ENCODE assay signal across 8 cellular contexts in the genomic region with DNA sequence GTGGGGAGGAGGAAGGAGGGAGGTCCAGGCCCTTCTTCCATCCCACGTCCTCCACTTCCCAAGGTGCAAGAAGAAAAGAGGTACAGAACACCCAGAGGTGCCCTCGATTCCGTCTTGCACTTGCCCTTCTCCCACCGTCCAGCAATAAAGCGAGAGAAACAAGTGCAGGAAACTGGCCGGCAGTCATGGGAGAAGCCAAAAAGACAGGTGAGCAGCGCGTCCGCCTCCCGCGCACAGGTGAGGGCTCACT. TPM values are rescaled to one million over a fixed set of nuclear protein-coding genes. Genes with fewer than 3 reads are reported as not detected.
A peak's percentile ranks its signal among the peaks of the same experiment; 100 is the strongest.
DNase-seq lines count a peak whose midpoint lies in the region; ATAC-seq and TF ChIP-seq lines count a peak whose summit lies in the region.

No MANE protein-coding gene starts in this region.

- H3K4me3 ChIP-seq in hepatocyte (peak overlapping the region; percentile 60), stomach (peak overlapping the region; percentile 71 to 91 (median 82))

- TF ChIP-seq POLR2A in stomach (IDR thresholded peaks at IDR 0.05): no peak

- TF ChIP-seq CTCF in hepatocyte (IDR thresholded peaks at IDR 0.05; ENCODE audit: poor library complexity) (no peak), stomach (IDR thresholded peaks at IDR 0.05) (no peak)

- WGBS in hepatocyte (ENCODE audit: low lambda C conversion rate, missing lambda C conversion rate): 0% methylated on average over 11 of the region's 11 CpGs
- WGBS in stomach, 5 donors: 0 to 1% (median 1%) methylated on average over 11 of the region's 11 CpGs

- H3K79me2 ChIP-seq in hepatocyte: peaks cover 19% of the 10 kb centered on the region

- POLR2A ChIA-PET in activated CD4-positive, alpha-beta T cell treated with anti-CD3 and anti-CD28 coated beads, Interleukin-2, amount 10 ng/mL, durations not matched to agents 7 days and 5 days (lab: Charles Lee): interaction anchor here (1.0 to 1.2 kb wide), 3 partner anchors 12 to 54 kb away, joined by 3 to 8 read pairs (median 5); partner anchors contain the start of genes CUEDC2 and NFKB2

- H3K4me1 ChIP-seq in hepatocyte (ENCODE audit: insufficient read depth) (peaks cover 23% of the 10 kb centered on the region), stomach (peaks cover 0 to 47% (median 29%) of the 10 kb centered on the region in 4 donors)

- H3K36me3 ChIP-seq in hepatocyte (replicated peaks; ENCODE audit: insufficient read depth, low read depth): no peaks in the 10 kb centered on the region
- no peaks in the 10 kb centered on the region for H3K36me3 ChIP-seq in stomach

- TF ChIP-seq EP300 in stomach (IDR thresholded peaks at IDR 0.05): no peak

- ATAC-seq in T-helper 17 cell: no peak

- no peaks in the 10 kb centered on the region for H3K9me3 Mint-ChIP-seq in activated CD4-positive, alpha-beta T cell treated with anti-CD3 and anti-CD28 coated beads, Interleukin-2, amount 10 ng/mL, durations not matched to agents 7 days and 5 days

- no peak for DNase-seq in activated CD4-positive, alpha-beta T cell treated with anti-CD3 and anti-CD28 coated beads, Interleukin-2, amount 10 ng/mL, durations not matched to agents 7 days and 5 days
- DNase-seq in activated CD4-positive, alpha-beta T cell treated with anti-CD3 and anti-CD28 coated beads for 48 hours: no peak
- DNase-seq in T-helper 17 cell (no peak), hepatocyte (ENCODE audit: low spot score) (no peak), stomach (no peak), OCI-M1 (lab: John Stamatoyannopoulos, UW) (no peak), ureter (ENCODE audit: low spot score) (no peak), NCI-H2196 treated with DMSO at 0.1 percent for 48 hours (lab: John Stamatoyannopoulos, UW; ENCODE audit: unreplicated experiment) (no peak)

- H2AFZ ChIP-seq in hepatocyte: peak overlapping the region; percentile 96

- H3K27me3 Mint-ChIP-seq in activated CD4-positive, alpha-beta T cell treated with anti-CD3 and anti-CD28 coated beads, Interleukin-2, amount 10 ng/mL, durations not matched to agents 7 days and 5 days: no peaks in the 10 kb centered on the region
- no peaks in the 10 kb centered on the region for H3K27me3 Mint-ChIP-seq in T-helper 17 cell

- intact Hi-C loops in stomach (cut with DNase I; ENCODE audit: low total_unique reads): no loop called here

- H3K4me2 ChIP-seq in hepatocyte: peak overlapping the region; percentile 98

- peaks cover 42% of the 10 kb centered on the region for H3K4me1 Mint-ChIP-seq in activated CD4-positive, alpha-beta T cell treated with anti-CD3 and anti-CD28 coated beads, Interleukin-2, amount 10 ng/mL, durations not matched to agents 7 days and 5 days
- peaks cover 15% of the 10 kb centered on the region for H3K4me1 Mint-ChIP-seq in T-helper 17 cell

- peak overlapping the region; percentile 94 for H3K27ac Mint-ChIP-seq in activated CD4-positive, alpha-beta T cell treated with anti-CD3 and anti-CD28 coated beads, Interleukin-2, amount 10 ng/mL, durations not matched to agents 7 days and 5 days
- peak overlapping the region; percentile 87 for H3K27ac Mint-ChIP-seq in T-helper 17 cell

- peaks cover 15% of the 10 kb centered on the region for H3K36me3 Mint-ChIP-seq in activated CD4-positive, alpha-beta T cell treated with anti-CD3 and anti-CD28 coated beads, Interleukin-2, amount 10 ng/mL, durations not matched to agents 7 days and 5 days (ENCODE audit: low read depth)
- peaks cover 2% of the 10 kb centered on the region for H3K36me3 Mint-ChIP-seq in T-helper 17 cell (ENCODE audit: low read depth)

- H3K27ac ChIP-seq in hepatocyte (peak overlapping the region; percentile 96), stomach (peak overlapping the region; percentile 82 to 94 (median 92))

- CTCF ChIA-PET in activated CD4-positive, alpha-beta T cell treated with anti-CD3 and anti-CD28 coated beads, Interleukin-2, amount 10 ng/mL, durations not matched to agents 7 days and 5 days (lab: Charles Lee): interaction anchor here (0.7 to 4.8 kb wide), 12 partner anchors 8 to 223 kb away, joined by 3 to 37 read pairs (median 5); partner anchors contain the start of genes ACTR1A and SUFU

- H3K4me3 Mint-ChIP-seq in activated CD4-positive, alpha-beta T cell treated with anti-CD3 and anti-CD28 coated beads, Interleukin-2, amount 10 ng/mL, durations not matched to agents 7 days and 5 days: peak overlapping the region; percentile 86
- peak overlapping the region; percentile 94 for H3K4me3 Mint-ChIP-seq in T-helper 17 cell

- no peaks in the 10 kb centered on the region for H4K20me1 ChIP-seq in hepatocyte (ENCODE audit: insufficient read depth, poor library complexity, severe bottlenecking)

- H3K9me3 ChIP-seq in T-helper 17 cell (ENCODE audit: control insufficient read depth, low read length, poor library complexity, severe bottlenecking) (no peaks in the 10 kb centered on the region), hepatocyte (ENCODE audit: low read depth) (no peaks in the 10 kb centered on the region), stomach (no peaks in the 10 kb centered on the region)

- H3K9me2 ChIP-seq in hepatocyte (replicated peaks; ENCODE audit: insufficient read depth): no peaks in the 10 kb centered on the region

- H3K27me3 ChIP-seq in hepatocyte (no peaks in the 10 kb centered on the region), stomach (no peaks in the 10 kb centered on the region)

RNA-seq across cellular contexts. Expression of gene C10orf95, which starts 1.3 kb away (rescaled TPM):
- under 1 TPM in 1 of 2 experiments, not detected in 1; 0.17 TPM for total RNA-seq in activated CD4-positive, alpha-beta T cell treated with anti-CD3 and anti-CD28 coated beads, Interleukin-2, amount 10 ng/mL, durations not matched to agents 7 days and 5 days
- total RNA-seq in T-helper 17 cell: under 1 TPM in 1 of 2 donors, not detected in 1; 0.50 TPM
- total RNA-seq in hepatocyte: 5.6 and 7.7 TPM in 2 replicates
- polyA plus RNA-seq in hepatocyte: 5.2 and 8.3 TPM in 2 replicates
- total RNA-seq in stomach: 1 to 10 TPM in 1 of 5 donors, not detected in 4; 8.0 TPM
- under 1 TPM; 0.46 to 0.62 (median 0.53) TPM for polyA plus RNA-seq in stomach
- 1.5 TPM for total RNA-seq in ureter

RNA-seq across cellular contexts. Expression of gene CUEDC2, which starts 17.7 kb away (rescaled TPM):
- total RNA-seq in activated CD4-positive, alpha-beta T cell treated with anti-CD3 and anti-CD28 coated beads, Interleukin-2, amount 10 ng/mL, durations not matched to agents 7 days and 5 days: 10 to 100 TPM; 63.6 to 68.9 TPM
- total RNA-seq in T-helper 17 cell (10 to 100 TPM; 27.4 to 30.7 TPM), hepatocyte (37.9 and 45.4 TPM in 2 replicates), stomach (100 to 1,000 TPM in 1 of 5 donors, 10 to 100 TPM in 4; 15.9 to 145 (median 31.8) TPM), ureter (51.9 TPM)
- polyA plus RNA-seq in hepatocyte (77.9 and 79.9 TPM in 2 replicates), stomach (10 to 100 TPM; 48.6 to 59.2 (median 49.2) TPM)

RNA-seq across cellular contexts. Expression of gene FBXL15, which starts 29.4 kb away (rescaled TPM):
- total RNA-seq in activated CD4-positive, alpha-beta T cell treated with anti-CD3 and anti-CD28 coated beads, Interleukin-2, amount 10 ng/mL, durations not matched to agents 7 days and 5 days: 10 to 100 TPM in 1 of 2 experiments, 1 to 10 TPM in 1; 8.7 to 11.2 TPM
- total RNA-seq in T-helper 17 cell: 10 to 100 TPM in 1 of 2 donors, 1 to 10 TPM in 1; 9.9 to 14.2 TPM
- total RNA-seq in hepatocyte: 16.3 and 25.0 TPM in 2 replicates
- polyA plus RNA-seq in hepatocyte: 42.3 and 47.4 TPM in 2 replicates
- total RNA-seq in stomach: 100 to 1,000 TPM in 1 of 5 donors, 10 to 100 TPM in 2, 1 to 10 TPM in 2; 3.5 to 315 (median 15.6) TPM
- polyA plus RNA-seq in stomach: 10 to 100 TPM; 19.2 to 21.4 (median 20.4) TPM
- 8.7 TPM for total RNA-seq in ureter

RNA-seq across cellular contexts. Expression of gene PSD, which starts 31.5 kb away (rescaled TPM):
- 1 to 10 TPM; 1.4 to 1.6 TPM for total RNA-seq in activated CD4-positive, alpha-beta T cell treated with anti-CD3 and anti-CD28 coated beads, Interleukin-2, amount 10 ng/mL, durations not matched to agents 7 days and 5 days
- total RNA-seq in T-helper 17 cell (1 to 10 TPM; 2.9 to 5.1 TPM), hepatocyte (9.9 and 13.1 TPM in 2 replicates), stomach (10 to 100 TPM; 24.5 to 74.7 (median 24.6) TPM), ureter (5.1 TPM)
- polyA plus RNA-seq in hepatocyte (20.1 and 21.5 TPM in 2 replicates), stomach (10 to 100 TPM in 1 of 3 donors, 1 to 10 TPM in 2; 2.2 to 10.4 (median 2.3) TPM)

RNA-seq across cellular contexts. Expression of gene ACTR1A, which starts 52.5 kb away (rescaled TPM):
- total RNA-seq in activated CD4-positive, alpha-beta T cell treated with anti-CD3 and anti-CD28 coated beads, Interleukin-2, amount 10 ng/mL, durations not matched to agents 7 days and 5 days: 10 to 100 TPM; 76.1 to 84.5 TPM
- total RNA-seq in T-helper 17 cell (10 to 100 TPM; 57.5 to 58.0 TPM), hepatocyte (84.1 and 90.7 TPM in 2 replicates), stomach (100 to 1,000 TPM in 1 of 5 donors, 10 to 100 TPM in 4; 46.9 to 277 (median 64.3) TPM), ureter (87.1 TPM)
- polyA plus RNA-seq in hepatocyte (80.5 and 86.7 TPM in 2 replicates), stomach (10 to 100 TPM; 41.5 to 60.7 (median 43.9) TPM)
